Comparison of ENCODE assay signal across 8 cellular contexts in the genomic region with DNA sequence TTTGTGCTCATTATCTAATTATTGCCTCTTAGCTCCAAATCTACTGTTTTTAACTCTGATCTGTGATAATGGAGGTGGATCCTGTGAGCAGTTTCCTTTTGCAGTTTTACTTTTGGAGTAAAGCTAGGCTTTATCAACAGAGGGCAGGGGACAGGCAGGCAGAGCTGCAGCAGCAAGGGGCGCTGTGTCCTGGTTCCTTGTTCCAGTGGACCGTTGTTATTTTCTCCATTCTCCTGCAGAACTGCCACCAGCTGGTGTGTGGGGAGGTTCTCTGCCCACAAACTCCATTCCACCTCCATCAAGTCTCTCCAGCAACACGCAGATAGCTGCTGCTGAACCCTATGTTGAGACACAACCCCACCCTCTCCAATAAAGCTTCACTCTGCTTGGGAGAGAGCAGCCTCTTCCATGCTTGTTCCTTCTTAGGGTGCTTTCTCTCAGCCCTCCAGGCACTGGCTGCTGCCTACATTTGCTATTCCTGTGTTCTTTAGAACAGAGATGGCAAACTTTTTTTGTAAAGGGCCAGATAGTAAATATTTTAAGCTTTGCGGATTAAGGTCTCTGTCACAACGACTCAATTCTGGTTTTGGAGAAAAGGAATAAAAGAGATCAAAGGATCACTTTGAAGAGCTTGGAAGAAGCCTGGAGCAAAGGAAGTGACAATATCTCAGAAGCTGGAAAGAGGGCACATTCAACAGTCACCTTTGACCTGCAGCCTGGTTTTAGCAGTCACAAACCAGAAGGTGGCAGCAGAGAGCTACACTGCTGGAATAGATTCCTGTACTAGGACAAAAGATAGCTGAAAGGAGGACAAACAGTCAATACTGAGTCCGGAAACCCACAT.
A peak's percentile ranks its signal among the peaks of the same experiment; 100 is the strongest.
DNase-seq lines count a peak whose midpoint lies in the region; ATAC-seq and TF ChIP-seq lines count a peak whose summit lies in the region.

No MANE protein-coding gene starts in this region.

- H3K27ac ChIP-seq in Peyer's patch, result no peak overlapping the region
- no peak overlapping the region for H3K27ac ChIP-seq in gastrocnemius medialis

- H3K27me3 ChIP-seq in HAP-1 (ENCODE audit: low read depth) (no peaks in the 10 kb centered on the region), Peyer's patch (no peaks in the 10 kb centered on the region), gastrocnemius medialis (no peaks in the 10 kb centered on the region)

- no peak for TF ChIP-seq POLR2A in Peyer's patch (IDR thresholded peaks at IDR 0.05)
- TF ChIP-seq POLR2A in gastrocnemius medialis (IDR thresholded peaks at IDR 0.05), result no peak

- intact Hi-C loops in gastrocnemius medialis (cut with DNase I; ENCODE audit: low total_unique reads), result no loop called here

- DNase-seq in activated gamma-delta T cell treated with Interleukin-2 at 50 U/mL for 16 hours (peak; percentile 12), activated gamma-delta T cell (lab: John Stamatoyannopoulos, UW) (no peak), HAP-1 (ENCODE audit: low spot score in 2 of 2) (peak; percentile 75 to 87), LHCN-M2 (ENCODE audit: low read depth) (peak; percentile 50), Peyer's patch (peak; percentile 22 to 86 (median 54)), anterior cingulate cortex (lab: John Stamatoyannopoulos, UW) (peak in 54 of 58 donors; percentile 1 to 77 (median 35)), hypothalamus (lab: John Stamatoyannopoulos, UW) (peak in 46 of 51 donors; percentile 0 to 79 (median 40)), gastrocnemius medialis (no peak)

- peak; percentile 50 to 55 for ATAC-seq in gastrocnemius medialis

- no peaks in the 10 kb centered on the region for H3K9me3 ChIP-seq in HAP-1
- H3K9me3 ChIP-seq in Peyer's patch, result no peaks in the 10 kb centered on the region
- no peaks in the 10 kb centered on the region for H3K9me3 ChIP-seq in gastrocnemius medialis

- H3K36me3 ChIP-seq in HAP-1 (replicated peaks) (no peaks in the 10 kb centered on the region), Peyer's patch (no peaks in the 10 kb centered on the region), gastrocnemius medialis (no peaks in the 10 kb centered on the region)

- H3K4me3 ChIP-seq in HAP-1, result no peak overlapping the region
- H3K4me3 ChIP-seq in Peyer's patch, result no peak overlapping the region
- no peak overlapping the region for H3K4me3 ChIP-seq in gastrocnemius medialis

- H3K4me1 ChIP-seq in HAP-1 (no peaks in the 10 kb centered on the region), Peyer's patch (no peaks in the 10 kb centered on the region), gastrocnemius medialis (no peaks in the 10 kb centered on the region)

- peak in 5 of 6 experiments; percentile 46 to 86 (median 80) for TF ChIP-seq CTCF in Peyer's patch (IDR thresholded peaks at IDR 0.05)
- peak; percentile 28 to 68 (median 58) for TF ChIP-seq CTCF in gastrocnemius medialis (IDR thresholded peaks at IDR 0.05 in 4 of 5, conservative IDR thresholded peaks at IDR 0.05 in 1 of 5)

- in situ Hi-C loops in HAP-1 (cut with MboI; ENCODE audit: low sequenced_read_pairs) (loop anchor here (10.0 kb wide), 1 partner anchor 263 kb away; no protein-coding TSS in a partner anchor), gastrocnemius medialis (cut with MboI; ENCODE audit: low sequenced_read_pairs in 4 of 4) (no loop called here)

Comparison
In these comparisons a context has a peak if more than half of its experiments do, and no peak if none do; other contexts are left out.
1. DNase-seq: peak in activated gamma-delta T cell treated with Interleukin-2 at 50 U/mL for 16 hours (single experiment), HAP-1 (2 of 2), LHCN-M2 (single experiment), Peyer's patch (3 of 3), anterior cingulate cortex (54 of 58) and hypothalamus (46 of 51); none in activated gamma-delta T cell (single experiment) and gastrocnemius medialis (0 of 2).